Comparison of ENCODE assay signal across 35 cellular contexts in the genomic region with DNA sequence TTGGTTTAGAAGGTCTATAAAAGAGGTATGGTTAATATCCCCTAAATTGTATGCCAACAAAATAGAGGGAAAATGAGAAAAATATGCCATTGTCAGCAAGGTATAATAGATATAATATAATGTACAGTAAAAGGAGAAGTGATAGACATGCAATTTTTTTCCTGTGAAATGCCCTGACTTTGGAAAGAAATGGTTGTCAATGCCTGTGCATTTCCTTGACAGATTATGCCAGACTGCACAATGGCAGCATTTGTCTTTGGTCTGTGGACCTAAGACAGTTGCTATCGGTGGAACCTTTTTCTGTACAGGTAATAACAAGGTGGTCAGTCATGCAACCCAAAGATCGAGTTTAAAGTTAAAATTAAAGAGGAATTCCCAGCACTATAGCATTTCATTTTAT.
"Had no signal": no experiment of that assay in that cellular context is flagged by ENCODE, and none has a peak within 500 bp of the region (broad histone marks: within the 10 kb centered on the region; RNA-seq: fewer than 3 reads in every experiment).

No MANE protein-coding gene starts in this region.

- H3K9ac ChIP-seq: KMS-11 had no signal

- H3K9me3 ChIP-seq: MG63 had no signal

- H3K4me3 ChIP-seq: MG63 had no signal

- H3K27me3 ChIP-seq: MG63 had no signal

- H3K4me2 ChIP-seq: KMS-11 had no signal

- DNase-seq: Karpas-422, Kasumi-1, KG1, MG63, MM.1S, MV-4-11, NCI-H1048, NCI-H1092, NCI-H1092 treated with DMSO at 0.1 percent for 48 hours, NCI-H1105, NCI-H1105 treated with DMSO at 0.1 percent for 48 hours, NCI-H1417, NCI-H1417 treated with DMSO at 0.1 percent for 48 hours, NCI-H1436, NCI-H1436 treated with DMSO at 0.1 percent for 48 hours, NCI-H146, NCI-H1694, NCI-H1694 treated with DMSO at 0.1 percent for 48 hours, NCI-H187, NCI-H187 treated with DMSO at 0.1 percent for 48 hours, NCI-H1930, NCI-H2029, NCI-H2029 treated with DMSO at 0.1 percent for 48 hours, NCI-H2081, NCI-H2081 treated with DMSO at 0.1 percent for 48 hours, NCI-H2107, NCI-H2171, NCI-H2171 treated with DMSO at 0.1 percent for 48 hours, NCI-H2227 treated with DMSO at 0.1 percent for 48 hours, NCI-H226, NCI-H345, NCI-H446, NCI-H446 treated with DMSO at 0.1 percent for 48 hours, NCI-H510A had no signal

- H3K27ac ChIP-seq: KMS-11 had no signal

- H3K36me3 ChIP-seq: MG63 had no signal
